In genomic region chr18:57969824-57970223, GRCh38 we compare ENCODE assay signal across 33 cellular contexts.
"Had no signal": no experiment of that assay in that cellular context is flagged by ENCODE, and none has a peak within 500 bp of the region (broad histone marks: within the 10 kb centered on the region; RNA-seq: fewer than 3 reads in every experiment).

No MANE protein-coding gene starts in this region.

- H3K27ac Mint-ChIP-seq: activated CD4-positive, alpha-beta memory T cell treated with anti-CD3 and anti-CD28 coated beads for 36 hours; activated CD4-positive, alpha-beta T cell treated with anti-CD3 and anti-CD28 coated beads for 36 hours; activated CD4-positive, alpha-beta T cell treated with anti-CD3 and anti-CD28 coated beads, Interleukin-2, amount 10 ng/mL, durations not matched to agents 24 days and 14 days; activated naive CD4-positive, alpha-beta T cell treated with anti-CD3 and anti-CD28 coated beads, Interleukin-2, amount 10 ng/mL, durations not matched to agents 7 days and 5 days; activated T-cell treated with anti-CD3 and anti-CD28 coated beads, Interleukin-2, amount 50 U/mL, for 24 hours; activated T-cell treated with anti-CD3 and anti-CD28 coated beads, Interleukin-2, amount 50 U/mL, for 72 hours; effector memory CD8-positive, alpha-beta T cell; T-helper 17 cell; T-helper 2 cell treated with Interferon-gamma antibody and Interleukin-4, amounts not matched to agents 5 μg/mL and 100 μg/mL, for 36 hours had no signal

- H3K4me1 ChIP-seq: adrenal gland, esophagus squamous epithelium, heart right ventricle had no signal

- H3K9me3 Mint-ChIP-seq: activated CD4-positive, alpha-beta memory T cell treated with anti-CD3 and anti-CD28 coated beads for 36 hours; activated CD4-positive, alpha-beta T cell treated with anti-CD3 and anti-CD28 coated beads, Interleukin-2, amount 10 ng/mL, durations not matched to agents 24 days and 14 days; activated naive CD4-positive, alpha-beta T cell treated with anti-CD3 and anti-CD28 coated beads, Interleukin-2, amount 10 ng/mL, durations not matched to agents 7 days and 5 days; activated naive CD4-positive, alpha-beta T cell treated with anti-CD3 and anti-CD28 coated beads, Interleukin-2, amount 50 U/mL, for 72 hours; activated T-cell treated with anti-CD3 and anti-CD28 coated beads, Interleukin-2, amount 50 U/mL, for 24 hours; activated T-cell treated with anti-CD3 and anti-CD28 coated beads, Interleukin-2, amount 50 U/mL, for 72 hours; T-helper 2 cell treated with Interferon-gamma antibody and Interleukin-4, amounts not matched to agents 5 μg/mL and 100 μg/mL, for 36 hours had no signal

- H3K27me3 ChIP-seq: adrenal gland, body of pancreas, esophagus squamous epithelium, gastroesophageal sphincter, heart right ventricle had no signal

- H3K9me3 ChIP-seq: adrenal gland, body of pancreas, esophagus squamous epithelium, gastroesophageal sphincter, heart right ventricle had no signal

- H3K4me3 ChIP-seq: adrenal gland, body of pancreas, esophagus squamous epithelium, gastroesophageal sphincter, heart right ventricle had no signal

- FAIRE-seq: colon, endothelial cell of umbilical vein had no signal

- DNase-seq: activated CD4-positive, alpha-beta T cell treated with anti-CD3 and anti-CD28 coated beads, Interleukin-2, amount 10 ng/mL, durations not matched to agents 24 days and 14 days; activated CD4-positive, CD25-positive, alpha-beta regulatory T cell; activated CD4-positive, CD25-positive, alpha-beta regulatory T cell treated with anti-CD3 and anti-CD28 coated beads, Interleukin-2, amount 50 U/mL, for 72 hours; activated CD8-positive, alpha-beta memory T cell treated with anti-CD3 and anti-CD28 coated beads, Interleukin-2, amount 50 U/mL, for 48 hours; activated gamma-delta T cell; activated naive CD4-positive, alpha-beta T cell; activated naive CD4-positive, alpha-beta T cell treated with anti-CD3 and anti-CD28 coated beads, Interleukin-2, amount 10 ng/mL, durations not matched to agents 7 days and 5 days; activated T-cell treated with anti-CD3 and anti-CD28 coated beads for 4 hours; activated T-cell treated with anti-CD3 and anti-CD28 coated beads, Interleukin-2, amount 50 U/mL, for 24 hours; adrenal gland; amygdala; aorta; cortex of kidney; dermis blood vessel endothelial cell; effector CD4-positive, alpha-beta T cell; effector memory CD8-positive, alpha-beta T cell; esophagus squamous epithelium; foreskin melanocyte; heart right ventricle; T-helper 1 cell; T-helper 17 cell; T1000 had no signal

- H3K4me1 Mint-ChIP-seq: activated CD4-positive, alpha-beta T cell treated with anti-CD3 and anti-CD28 coated beads for 36 hours; T-helper 17 cell had no signal

- H3K4me3 Mint-ChIP-seq: activated CD4-positive, alpha-beta memory T cell treated with anti-CD3 and anti-CD28 coated beads for 36 hours; activated CD4-positive, alpha-beta T cell treated with anti-CD3 and anti-CD28 coated beads for 36 hours; activated CD4-positive, alpha-beta T cell treated with anti-CD3 and anti-CD28 coated beads, Interleukin-2, amount 10 ng/mL, durations not matched to agents 24 days and 14 days; activated naive CD4-positive, alpha-beta T cell treated with anti-CD3 and anti-CD28 coated beads, Interleukin-2, amount 10 ng/mL, durations not matched to agents 7 days and 5 days; activated T-cell treated with anti-CD3 and anti-CD28 coated beads, Interleukin-2, amount 50 U/mL, for 24 hours; activated T-cell treated with anti-CD3 and anti-CD28 coated beads, Interleukin-2, amount 50 U/mL, for 72 hours; effector memory CD8-positive, alpha-beta T cell; T-helper 17 cell; T-helper 2 cell treated with Interferon-gamma antibody and Interleukin-4, amounts not matched to agents 5 μg/mL and 100 μg/mL, for 36 hours had no signal

- H3K27ac ChIP-seq: adrenal gland, body of pancreas, epithelial cell of prostate, esophagus squamous epithelium, gastroesophageal sphincter, heart right ventricle, WERI-Rb-1 had no signal

- H3K36me3 Mint-ChIP-seq: activated CD4-positive, alpha-beta memory T cell treated with anti-CD3 and anti-CD28 coated beads for 36 hours; activated naive CD4-positive, alpha-beta T cell treated with anti-CD3 and anti-CD28 coated beads, Interleukin-2, amount 10 ng/mL, durations not matched to agents 7 days and 5 days; activated naive CD4-positive, alpha-beta T cell treated with anti-CD3 and anti-CD28 coated beads, Interleukin-2, amount 50 U/mL, for 72 hours had no signal

- H3K36me3 ChIP-seq: adrenal gland, esophagus squamous epithelium, gastroesophageal sphincter, heart right ventricle, WERI-Rb-1 had no signal

- ATAC-seq: activated CD4-positive, alpha-beta T cell treated with anti-CD3 and anti-CD28 coated beads for 36 hours; activated naive CD4-positive, alpha-beta T cell treated with anti-CD3 and anti-CD28 coated beads, Interleukin-2, amount 50 U/mL, for 72 hours; activated T-cell treated with anti-CD3 and anti-CD28 coated beads, Interleukin-2, amount 50 U/mL, for 72 hours; body of pancreas; effector memory CD8-positive, alpha-beta T cell; gastroesophageal sphincter; heart right ventricle; T-helper 17 cell had no signal
